8 cellular contexts compared by ENCODE assay signal in genomic region chr2:32063310-32064020, GRCh38. TPM values are rescaled to one million over a fixed set of nuclear protein-coding genes. Genes with fewer than 3 reads are reported as not detected.
DNase-seq lines count a peak whose midpoint lies in the region; TF ChIP-seq lines count a peak whose summit lies in the region.

Gene SPAST (plus strand): TSS chr2:32063556. CDS start chr2:32063832, 276 bp downstream.

- peak within 1 kb of the TSS; percentile 97 for H2AFZ ChIP-seq in GM23248

- H3K4me3 ChIP-seq in GM23248 (peak within 1 kb of the TSS; percentile 88), esophagus squamous epithelium (peak within 1 kb of the TSS; percentile 78 to 93 (median 80))

- H3F3A ChIP-seq in GM23248 (ENCODE audit: insufficient read depth) = 0 out of 2 replicates have a peak, but pooled peaks cover 12% of the 10 kb centered on the region

- TF ChIP-seq POLR2A in esophagus squamous epithelium (IDR thresholded peaks at IDR 0.05) = peak in 2 of 4 donors; percentile 43 to 49

- DNase-seq in EH (ENCODE audit: low read depth) (peak; percentile 97), GM23248 (peak; percentile 99), Kasumi-1 (lab: John Stamatoyannopoulos, UW) (peak; percentile 98 to 99), RKO (ENCODE audit: low spot score) (peak; percentile 98), activated T-helper 1 cell treated with Interleukin-2 at 50 U/mL for 16 hours (ENCODE audit: low read depth) (peak; percentile 97), esophagus squamous epithelium (lab: John Stamatoyannopoulos, UW) (peak; percentile 90), myocyte (ENCODE audit: low read depth) (peak; percentile 97)
- peak; percentile 95 to 96 for DNase-seq in stimulated activated CD8-positive, alpha-beta memory T cell treated with anti-CD3 and anti-CD28 coated beads, Interleukin-7, amount 100 ng/mL, for 48 hours (ENCODE audit: extremely low read depth in 1 of 2, low read depth in 1 of 2)

- peak within 1 kb of the TSS; percentile 76 for H3K9ac ChIP-seq in GM23248

- H3K27me3 ChIP-seq in GM23248 (replicated peaks; ENCODE audit: insufficient read depth) (no peaks in the 10 kb centered on the region), esophagus squamous epithelium (no peaks in the 10 kb centered on the region)

- peak within 1 kb of the TSS; percentile 100 for H3K4me2 ChIP-seq in GM23248 (ENCODE audit: unreplicated experiment)

- 1 to 2% methylated on average over 26 to 77 of the region's 79 CpGs for WGBS in GM23248 (ENCODE audit: low coverage in 1 of 2, low lambda C conversion rate in 2 of 2, missing lambda C conversion rate in 2 of 2), 2 experiments
- 0 to 1% methylated on average over 19 to 57 of the region's 79 CpGs for WGBS in esophagus squamous epithelium, 2 donors

- peaks cover 30% of the 10 kb centered on the region for H3K79me2 ChIP-seq in GM23248 (ENCODE audit: insufficient read depth)

- no peaks in the 10 kb centered on the region for H4K20me1 ChIP-seq in GM23248 (ENCODE audit: insufficient read depth)

- intact Hi-C loops in esophagus squamous epithelium (cut with DNase I) = no loop called here

- peak; percentile 33 to 87 (median 78) for TF ChIP-seq CTCF in esophagus squamous epithelium (IDR thresholded peaks at IDR 0.05)

- H3K4me1 ChIP-seq in GM23248 (ENCODE audit: insufficient read depth) (peaks cover 9% of the 10 kb centered on the region; the same call in 1 of the 2 replicates), esophagus squamous epithelium (peaks cover 3 to 40% (median 17%) of the 10 kb centered on the region in 3 donors)

- H3K9me3 ChIP-seq in GM23248 (ENCODE audit: low read depth) (no peaks in the 10 kb centered on the region), esophagus squamous epithelium (no peaks in the 10 kb centered on the region)

- no peaks in the 10 kb centered on the region for H3K36me3 ChIP-seq in GM23248 (ENCODE audit: low read depth)
- H3K36me3 ChIP-seq in esophagus squamous epithelium = peaks cover 0 to 4% (median 0%) of the 10 kb centered on the region in 3 donors

- peak within 1 kb of the TSS; percentile 63 for H3K27ac ChIP-seq in GM23248
- peak within 1 kb of the TSS; percentile 85 to 97 (median 91) for H3K27ac ChIP-seq in esophagus squamous epithelium

- in situ Hi-C loops in GM23248 (cut with MboI) = no loop called here

- no peaks in the 10 kb centered on the region for H3K9me2 ChIP-seq in GM23248 (ENCODE audit: insufficient read depth)

RNA-seq across cellular contexts. Expression of gene SPAST, which starts in this region (rescaled TPM):
- 17.1 and 30.0 TPM in 2 replicates for total RNA-seq in GM23248 (2014; rRNA removed; shearing (Covaris generic))
- 5.5 and 6.6 TPM in 2 replicates for polyA plus RNA-seq in GM23248 (2016; fragmentation: Nextera tagmentation; extraction: Ambion mirVana)
- total RNA-seq in esophagus squamous epithelium (10 to 100 TPM; 13.1 to 19.4 (median 14.4) TPM), myocyte (22.6 and 26.5 TPM in 2 replicates)
- 5.5 TPM for polyA plus RNA-seq in myocyte (2012)

Comparison
In these comparisons a context has a peak if more than half of its experiments do, and no peak if none do; other contexts are left out.
1. Peak in every context shown above with its lines: DNase-seq, H3K4me3 ChIP-seq and H3K27ac ChIP-seq.